Comparison of ENCODE assay signal across 8 cellular contexts in the genomic region with DNA sequence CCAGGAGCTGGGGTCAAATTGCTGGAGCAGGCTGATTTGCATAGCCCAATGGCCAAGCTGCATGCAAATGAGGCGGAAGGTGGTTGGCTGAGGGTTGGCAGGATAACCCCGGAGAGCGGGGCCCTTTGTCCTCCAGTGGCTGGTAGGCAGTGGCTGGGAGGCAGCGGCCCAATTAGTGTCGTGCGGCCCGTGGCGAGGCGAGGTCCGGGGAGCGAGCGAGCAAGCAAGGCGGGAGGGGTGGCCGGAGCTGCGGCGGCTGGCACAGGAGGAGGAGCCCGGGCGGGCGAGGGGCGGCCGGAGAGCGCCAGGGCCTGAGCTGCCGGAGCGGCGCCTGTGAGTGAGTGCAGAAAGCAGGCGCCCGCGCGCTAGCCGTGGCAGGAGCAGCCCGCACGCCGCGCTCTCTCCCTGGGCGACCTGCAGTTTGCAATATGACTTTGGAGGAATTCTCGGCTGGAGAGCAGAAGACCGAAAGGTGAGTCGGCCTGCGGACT. TPM values are rescaled to one million over a fixed set of nuclear protein-coding genes. Genes with fewer than 3 reads are reported as not detected.
A peak's percentile ranks its signal among the peaks of the same experiment; 100 is the strongest.
DNase-seq lines count a peak whose midpoint lies in the region; ATAC-seq and TF ChIP-seq lines count a peak whose summit lies in the region.

A gene with protein sequence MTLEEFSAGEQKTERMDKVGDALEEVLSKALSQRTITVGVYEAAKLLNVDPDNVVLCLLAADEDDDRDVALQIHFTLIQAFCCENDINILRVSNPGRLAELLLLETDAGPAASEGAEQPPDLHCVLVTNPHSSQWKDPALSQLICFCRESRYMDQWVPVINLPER (plus strand): TSS at position 135 of the 491 bp plus-strand sequence. CDS start 294 bp downstream, at position 429.

- WGBS in esophagus muscularis mucosa, result 0% methylated on average over 21 of the region's 39 CpGs

- TF ChIP-seq EP300 in esophagus muscularis mucosa (IDR thresholded peaks at IDR 0.05), result no peak

- H3K4me3 ChIP-seq in KMS-11 (IDR thresholded peaks at IDR 0.05; ENCODE audit: insufficient read depth, low read depth, low read length), result peak within 1 kb of the TSS; percentile 23
- H3K4me3 ChIP-seq in Peyer's patch, result peak within 1 kb of the TSS; percentile 68 to 89 (median 80)
- peak within 1 kb of the TSS; percentile 82 to 95 (median 90) for H3K4me3 ChIP-seq in esophagus muscularis mucosa

- peak; percentile 85 for ATAC-seq in GM21737 (IDR thresholded peaks at IDR 0.05; ENCODE audit: unreplicated experiment)
- peak; percentile 97 for ATAC-seq in stimulated activated memory B cell treated with anti-CD40 and anti-IgM and Interleukin-4, amounts not matched to agents 10 μg/mL and 1 μg/mL and 100 μg/mL, for 72 hours

- intact Hi-C loops in esophagus muscularis mucosa (cut with DNase I), result loop anchor here (5.0 to 10.0 kb wide), 4 partner anchors 72 to 250 kb away; a partner anchor contains a TSS

- DNase-seq in DMS53 treated with DMSO at 0.1 percent for 48 hours (lab: John Stamatoyannopoulos, UW; ENCODE audit: unreplicated experiment), result peak; percentile 99
- DNase-seq in Peyer's patch, result peak; percentile 97 to 99 (median 99)
- peak; percentile 94 to 95 for DNase-seq in activated T-cell treated with anti-CD3 and anti-CD28 coated beads, Interleukin-2, amount 50 U/mL, for 48 hours
- peak; percentile 100 for DNase-seq in esophagus muscularis mucosa (ENCODE audit: extremely low spot score)
- peak; percentile 100 for DNase-seq in myocyte (ENCODE audit: low read depth)

- TF ChIP-seq CTCF in KMS-11 (conservative IDR thresholded peaks at IDR 0.05; ENCODE audit: low read depth, low read length), result no peak
- peak in 1 of 6 experiments; percentile 26 for TF ChIP-seq CTCF in Peyer's patch (IDR thresholded peaks at IDR 0.05)
- TF ChIP-seq CTCF in esophagus muscularis mucosa (IDR thresholded peaks at IDR 0.05), result peak in 1 of 3 experiments; percentile 1

- peaks cover 25% of the 10 kb centered on the region for H3K4me1 Mint-ChIP-seq in stimulated activated memory B cell treated with anti-CD40 and anti-IgM and Interleukin-4, amounts not matched to agents 10 μg/mL and 1 μg/mL and 100 μg/mL, for 72 hours

- H3K27ac ChIP-seq in KMS-11, result peak within 1 kb of the TSS; percentile 63
- peak within 1 kb of the TSS; percentile 89 to 99 (median 94) for H3K27ac ChIP-seq in Peyer's patch
- H3K27ac ChIP-seq in esophagus muscularis mucosa (replicated peaks in 1 of 4), result peak within 1 kb of the TSS; percentile 93 to 98 (median 96)

- peak within 1 kb of the TSS; percentile 49; the same call in 1 of the 2 replicates for H2AFZ ChIP-seq in KMS-11 (ENCODE audit: low read depth)

- H3K27ac Mint-ChIP-seq in stimulated activated memory B cell treated with anti-CD40 and anti-IgM and Interleukin-4, amounts not matched to agents 10 μg/mL and 1 μg/mL and 100 μg/mL, for 72 hours, result peak within 1 kb of the TSS; percentile 78

- no peaks in the 10 kb centered on the region for H3K27me3 Mint-ChIP-seq in stimulated activated memory B cell treated with anti-CD40 and anti-IgM and Interleukin-4, amounts not matched to agents 10 μg/mL and 1 μg/mL and 100 μg/mL, for 72 hours

- TF ChIP-seq POLR2A in Peyer's patch (IDR thresholded peaks at IDR 0.05) (peak; percentile 100), esophagus muscularis mucosa (IDR thresholded peaks at IDR 0.05; ENCODE audit: low read depth) (peak; percentile 91)

- H3K4me3 Mint-ChIP-seq in stimulated activated memory B cell treated with anti-CD40 and anti-IgM and Interleukin-4, amounts not matched to agents 10 μg/mL and 1 μg/mL and 100 μg/mL, for 72 hours, result peak within 1 kb of the TSS; percentile 90

- peaks cover 27% of the 10 kb centered on the region; the same call in 1 of the 2 replicates for H3K79me2 ChIP-seq in KMS-11 (ENCODE audit: insufficient read depth, low read depth)

- H3K4me1 ChIP-seq in KMS-11 (ENCODE audit: low read depth, poor library complexity, severe bottlenecking) (peaks cover 25% of the 10 kb centered on the region), Peyer's patch (peaks cover 0 to 30% (median 6%) of the 10 kb centered on the region in 4 donors), esophagus muscularis mucosa (peaks cover 23 to 37% (median 35%) of the 10 kb centered on the region in 4 donors)

- H3K36me3 ChIP-seq in KMS-11 (ENCODE audit: insufficient read depth) (0 out of 2 replicates have a peak, but pooled peaks cover 12% of the 10 kb centered on the region), Peyer's patch (peaks cover 0 to 20% (median 3%) of the 10 kb centered on the region in 3 donors), esophagus muscularis mucosa (peaks cover 0 to 25% (median 9%) of the 10 kb centered on the region in 4 donors)

- H3K4me2 ChIP-seq in KMS-11, result peak within 1 kb of the TSS; percentile 68

- H3K27me3 ChIP-seq in KMS-11 (ENCODE audit: insufficient read depth, low read depth), result no peaks in the 10 kb centered on the region
- H3K27me3 ChIP-seq in Peyer's patch, result no peaks in the 10 kb centered on the region
- H3K27me3 ChIP-seq in esophagus muscularis mucosa, result no peaks in the 10 kb centered on the region

- H4K20me1 ChIP-seq in KMS-11 (ENCODE audit: insufficient read depth), result 0 out of 2 replicates have a peak, but pooled peaks cover 4% of the 10 kb centered on the region

- peak within 1 kb of the TSS; percentile 81 for H3K9ac ChIP-seq in KMS-11

- no peaks in the 10 kb centered on the region for H3K9me3 ChIP-seq in Peyer's patch
- no peaks in the 10 kb centered on the region for H3K9me3 ChIP-seq in esophagus muscularis mucosa

- peaks cover 12% of the 10 kb centered on the region for H3K36me3 Mint-ChIP-seq in stimulated activated memory B cell treated with anti-CD40 and anti-IgM and Interleukin-4, amounts not matched to agents 10 μg/mL and 1 μg/mL and 100 μg/mL, for 72 hours

- no peaks in the 10 kb centered on the region for H3K9me3 Mint-ChIP-seq in stimulated activated memory B cell treated with anti-CD40 and anti-IgM and Interleukin-4, amounts not matched to agents 10 μg/mL and 1 μg/mL and 100 μg/mL, for 72 hours

RNA-seq across cellular contexts. Expression of the gene that starts here (rescaled TPM):
- 10 to 100 TPM; 22.3 to 73.7 (median 55.1) TPM for total RNA-seq in Peyer's patch
- total RNA-seq in esophagus muscularis mucosa, result 10 to 100 TPM; 51.1 to 80.8 (median 66.5) TPM
- 73.6 and 85.0 TPM in 2 replicates for total RNA-seq in myocyte
- polyA plus RNA-seq in myocyte (2012), result 94.5 TPM

Comparison
In these comparisons a context has a peak if more than half of its experiments do, and no peak if none do; other contexts are left out.
1. Peak in every context shown above with its lines: DNase-seq, ATAC-seq, H3K4me3 ChIP-seq and H3K27ac ChIP-seq.
2. H3K4me3 ChIP-seq: peak in every context shown above with its lines; median percentile 90 in esophagus muscularis mucosa; 80 in Peyer's patch; 23 in KMS-11.